Comparison of ENCODE assay signal across 15 cellular contexts in the genomic region with DNA sequence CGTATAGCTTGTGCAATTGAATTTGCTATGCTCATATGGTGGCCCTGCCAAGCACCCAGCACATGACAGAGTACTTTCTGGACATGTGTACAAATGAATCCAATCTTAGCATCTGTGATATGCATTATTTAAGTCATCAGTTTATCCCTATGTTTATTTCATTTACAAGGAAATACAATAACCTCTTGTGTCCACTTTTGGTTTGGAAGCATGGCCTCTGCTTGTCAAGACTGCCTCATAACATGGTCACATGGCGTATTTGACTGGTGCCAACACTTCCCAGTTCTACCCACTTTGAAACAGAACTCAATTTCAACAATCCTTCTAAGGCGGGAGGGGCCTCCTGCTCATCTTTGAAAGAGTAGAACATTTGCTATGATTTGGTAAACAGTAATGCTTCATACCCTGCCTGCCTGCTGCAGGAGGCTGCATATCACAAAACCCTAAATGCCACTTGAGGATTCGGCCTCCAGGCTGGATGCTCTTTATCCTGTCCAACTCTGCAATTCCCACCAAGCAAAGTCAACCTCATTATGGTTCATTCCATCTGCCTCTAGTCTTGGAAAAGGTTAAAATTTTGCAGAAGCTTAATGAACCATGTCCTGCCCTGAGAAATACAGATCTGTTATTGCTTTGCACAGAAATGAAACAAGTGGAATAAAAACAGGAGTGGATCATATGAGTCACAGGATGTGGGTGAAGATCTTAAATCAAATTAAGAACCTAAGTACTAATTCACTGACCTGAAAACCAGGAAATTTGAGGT.
A peak's percentile ranks its signal among the peaks of the same experiment; 100 is the strongest.
DNase-seq lines count a peak whose midpoint lies in the region; FAIRE-seq and TF ChIP-seq lines count a peak whose summit lies in the region.
"Had no signal": no experiment of that assay in that cellular context is flagged by ENCODE, and none has a peak within 500 bp of the region (broad histone marks: within the 10 kb centered on the region; RNA-seq: fewer than 3 reads in every experiment).

No MANE protein-coding gene starts in this region.

- intact Hi-C loops in esophagus muscularis mucosa (cut with DNase I), result no loop called here

- H3K27me3 ChIP-seq in esophagus muscularis mucosa, result no peaks in the 10 kb centered on the region
- H3K27me3 ChIP-seq: SJSA1 had no signal

- TF ChIP-seq CTCF in esophagus muscularis mucosa (IDR thresholded peaks at IDR 0.05), result no peak

- peak overlapping the region; percentile 60 for H3K27ac Mint-ChIP-seq in T-helper 1 cell treated with Interleukin-12 subunit alpha and Interleukin-12 subunit beta and Interleukin-4 antibody, amounts not matched to agents 30 μg/mL and 1 μg/mL, for 36 hours

- peaks cover 24% of the 10 kb centered on the region for H3K4me1 Mint-ChIP-seq in T-helper 1 cell treated with Interleukin-12 subunit alpha and Interleukin-12 subunit beta and Interleukin-4 antibody, amounts not matched to agents 30 μg/mL and 1 μg/mL, for 36 hours (ENCODE audit: low read depth)

- H3K9me3 Mint-ChIP-seq in T-helper 1 cell treated with Interleukin-12 subunit alpha and Interleukin-12 subunit beta and Interleukin-4 antibody, amounts not matched to agents 30 μg/mL and 1 μg/mL, for 36 hours, result peaks cover 15% of the 10 kb centered on the region

- no peak overlapping the region for H3K4me3 ChIP-seq in esophagus muscularis mucosa
- H3K4me3 ChIP-seq: lung, SJSA1 had no signal

- H3K9me3 ChIP-seq in esophagus muscularis mucosa, result no peaks in the 10 kb centered on the region
- H3K9me3 ChIP-seq: SJSA1 had no signal

- no peak for TF ChIP-seq EP300 in esophagus muscularis mucosa (IDR thresholded peaks at IDR 0.05)

- 77% methylated on average over 4 of the region's 4 CpGs for WGBS in esophagus muscularis mucosa

- TF ChIP-seq POLR2A in esophagus muscularis mucosa (IDR thresholded peaks at IDR 0.05; ENCODE audit: low read depth) (no peak), GM12892 (IDR thresholded peaks at IDR 0.05; ENCODE audit: low read depth, low read length) (no peak)

- no peaks in the 10 kb centered on the region for H3K36me3 ChIP-seq in esophagus muscularis mucosa
- H3K36me3 ChIP-seq: SJSA1 had no signal

- FAIRE-seq in GM12892 (lab: Jason Lieb, UNC), result no peak

- H3K4me1 ChIP-seq in esophagus muscularis mucosa, result no peaks in the 10 kb centered on the region
- H3K4me1 ChIP-seq: SJSA1 had no signal

- no peak overlapping the region for H3K4me3 Mint-ChIP-seq in T-helper 1 cell treated with Interleukin-12 subunit alpha and Interleukin-12 subunit beta and Interleukin-4 antibody, amounts not matched to agents 30 μg/mL and 1 μg/mL, for 36 hours

- H3K27me3 Mint-ChIP-seq in T-helper 1 cell treated with Interleukin-12 subunit alpha and Interleukin-12 subunit beta and Interleukin-4 antibody, amounts not matched to agents 30 μg/mL and 1 μg/mL, for 36 hours (ENCODE audit: low read depth), result no peaks in the 10 kb centered on the region

- DNase-seq in stimulated activated CD4-positive, alpha-beta T cell treated with anti-CD3 and anti-CD28 coated beads, Interleukin-4, amount 100 ng/mL, for 24 hours, result peak; percentile 17
- DNase-seq in stimulated activated CD4-positive, alpha-beta T cell treated with anti-CD3 and anti-CD28 coated beads, Interleukin-2, amount 100 ng/mL, for 48 hours, result no peak
- DNase-seq in esophagus muscularis mucosa (ENCODE audit: extremely low spot score), result peak; percentile 86
- no peak for DNase-seq in NK-92 (lab: John Stamatoyannopoulos, UW; ENCODE audit: unreplicated experiment)
- DNase-seq in GM12892 (ENCODE audit: insufficient read length), result no peak
- DNase-seq in DMS53 treated with DMSO at 0.1 percent for 48 hours (lab: John Stamatoyannopoulos, UW; ENCODE audit: unreplicated experiment), result no peak
- no peak for DNase-seq in SHP77 (lab: John Stamatoyannopoulos, UW)
- DNase-seq: anterior cingulate cortex, hippocampal formation, NCI-H1092, NCI-H524 treated with DMSO at 0.1 percent for 48 hours, nucleus accumbens had no signal

- peaks cover 11% of the 10 kb centered on the region for H3K36me3 Mint-ChIP-seq in T-helper 1 cell treated with Interleukin-12 subunit alpha and Interleukin-12 subunit beta and Interleukin-4 antibody, amounts not matched to agents 30 μg/mL and 1 μg/mL, for 36 hours (ENCODE audit: low read depth)

- no peak overlapping the region for H3K27ac ChIP-seq in esophagus muscularis mucosa (replicated peaks in 1 of 4)
- H3K27ac ChIP-seq: SJSA1 had no signal

Comparison
In these comparisons a context has a peak if more than half of its experiments do, and no peak if none do; other contexts are left out.
1. DNase-seq: peak in stimulated activated CD4-positive, alpha-beta T cell treated with anti-CD3 and anti-CD28 coated beads, Interleukin-4, amount 100 ng/mL, for 24 hours (single experiment) and esophagus muscularis mucosa (single experiment); none in stimulated activated CD4-positive, alpha-beta T cell treated with anti-CD3 and anti-CD28 coated beads, Interleukin-2, amount 100 ng/mL, for 48 hours (0 of 2), NK-92 (single experiment), GM12892 (single experiment), DMS53 treated with DMSO at 0.1 percent for 48 hours (single experiment) and SHP77 (0 of 2).